21 cellular contexts compared by ENCODE assay signal in the genomic region with DNA sequence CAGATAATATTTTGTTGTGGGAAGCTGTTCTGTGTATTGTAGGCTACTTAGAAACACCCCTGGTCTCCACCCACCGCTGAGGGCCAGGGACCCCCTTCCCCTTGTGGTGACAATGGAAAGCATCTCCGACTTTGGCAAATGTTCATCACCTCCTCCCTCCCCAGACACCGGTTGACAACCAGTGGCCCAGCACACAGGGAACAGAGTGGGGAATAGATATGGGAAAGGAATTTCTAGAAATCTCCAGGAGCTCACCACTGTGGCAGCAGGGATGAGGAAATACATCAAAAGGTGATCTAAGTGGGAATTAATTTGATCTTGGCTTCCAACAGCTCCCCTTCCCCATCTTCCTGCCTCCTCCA.
"Had no signal": no experiment of that assay in that cellular context is flagged by ENCODE, and none has a peak within 500 bp of the region (broad histone marks: within the 10 kb centered on the region; RNA-seq: fewer than 3 reads in every experiment).

No MANE protein-coding gene starts in this region.

- H3K27ac Mint-ChIP-seq: IgD-negative memory B cell had no signal

- H3K4me2 ChIP-seq: KMS-11, SK-N-SH had no signal

- H3K9me2 ChIP-seq: SK-N-SH had no signal

- ATAC-seq: K562, Panc1 had no signal

- FAIRE-seq: K562 had no signal

- H3K4me3 Mint-ChIP-seq: IgD-negative memory B cell had no signal

- DNase-seq: Kasumi-1, MM.1S, NCI-H1092 treated with DMSO at 0.1 percent for 48 hours, NCI-H1436, NCI-H187, NCI-H2029, NCI-H2081 treated with DMSO at 0.1 percent for 48 hours, NCI-H2171, NCI-H226, NCI-H446, NCI-H510A, NCI-H524 treated with DMSO at 0.1 percent for 48 hours, NCI-H69, NCI-H774, SHP77, SK-N-SH had no signal

- H3K9me3 Mint-ChIP-seq: IgD-negative memory B cell had no signal

- H3K4me3 ChIP-seq: K562 had no signal

- H3K9me3 ChIP-seq: SK-N-SH had no signal

- H3K27ac ChIP-seq: KMS-11, RWPE1 had no signal

- H3K36me3 Mint-ChIP-seq: IgD-negative memory B cell had no signal

- H3K9ac ChIP-seq: KMS-11, SK-N-SH had no signal

- H3K4me1 Mint-ChIP-seq: IgD-negative memory B cell had no signal
